Comparison of ENCODE assay signal across 1 cellular context in the genomic region with DNA sequence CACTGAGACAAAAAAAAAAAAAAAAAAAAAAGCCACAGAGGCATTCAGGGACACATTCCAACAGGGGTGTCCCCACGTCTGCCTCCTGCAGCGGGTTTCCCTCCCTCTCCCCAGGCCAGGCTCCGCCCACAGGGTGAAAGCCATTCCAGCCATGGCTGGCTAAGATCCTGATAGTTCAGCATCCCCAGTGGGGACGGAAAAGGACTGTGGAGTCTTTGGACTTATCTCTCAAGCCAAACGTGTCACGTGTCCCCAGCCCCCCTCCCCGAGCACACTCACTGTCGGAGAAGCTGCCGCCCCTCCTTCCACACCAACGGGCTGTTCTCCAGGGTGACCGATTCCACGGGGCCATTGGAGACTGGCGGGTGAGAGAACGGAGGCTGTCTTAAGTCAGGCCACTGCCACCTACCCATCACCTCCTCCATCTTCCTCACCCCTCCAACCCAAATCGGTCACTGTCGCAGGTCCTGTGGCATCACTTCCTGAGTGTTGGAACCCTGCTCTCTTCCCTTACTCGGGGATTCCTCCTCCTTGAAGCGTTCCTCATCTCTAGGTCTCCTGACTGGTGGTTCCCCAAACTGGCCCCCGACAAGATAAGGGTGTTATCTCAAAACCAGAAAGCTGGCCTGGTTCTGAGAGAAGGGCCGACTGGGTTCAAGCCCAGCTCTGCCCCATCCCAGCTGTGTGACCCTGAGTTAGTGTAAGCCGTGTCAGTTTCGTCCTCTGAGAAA.
TF ChIP-seq lines count a peak whose summit lies in the region.

No MANE protein-coding gene starts in this region.

TF ChIP-seq in IMR-90, 13 proteins besides CTCF, POLR2A, EP300 and RAD21:
- TF ChIP-seq RCOR1 (IDR thresholded peaks at IDR 0.05; ENCODE audit: insufficient replicate concordance, low read length), result no peak
- TF ChIP-seq, protein P1, sequence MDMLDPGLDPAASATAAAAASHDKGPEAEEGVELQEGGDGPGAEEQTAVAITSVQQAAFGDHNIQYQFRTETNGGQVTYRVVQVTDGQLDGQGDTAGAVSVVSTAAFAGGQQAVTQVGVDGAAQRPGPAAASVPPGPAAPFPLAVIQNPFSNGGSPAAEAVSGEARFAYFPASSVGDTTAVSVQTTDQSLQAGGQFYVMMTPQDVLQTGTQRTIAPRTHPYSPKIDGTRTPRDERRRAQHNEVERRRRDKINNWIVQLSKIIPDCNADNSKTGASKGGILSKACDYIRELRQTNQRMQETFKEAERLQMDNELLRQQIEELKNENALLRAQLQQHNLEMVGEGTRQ (IDR thresholded peaks at IDR 0.05; ENCODE audit: low read depth, low read length), result peak; percentile 48; the same call in 1 of the 2 replicates
